Comparison of ENCODE assay signal across 30 cellular contexts in the genomic region with DNA sequence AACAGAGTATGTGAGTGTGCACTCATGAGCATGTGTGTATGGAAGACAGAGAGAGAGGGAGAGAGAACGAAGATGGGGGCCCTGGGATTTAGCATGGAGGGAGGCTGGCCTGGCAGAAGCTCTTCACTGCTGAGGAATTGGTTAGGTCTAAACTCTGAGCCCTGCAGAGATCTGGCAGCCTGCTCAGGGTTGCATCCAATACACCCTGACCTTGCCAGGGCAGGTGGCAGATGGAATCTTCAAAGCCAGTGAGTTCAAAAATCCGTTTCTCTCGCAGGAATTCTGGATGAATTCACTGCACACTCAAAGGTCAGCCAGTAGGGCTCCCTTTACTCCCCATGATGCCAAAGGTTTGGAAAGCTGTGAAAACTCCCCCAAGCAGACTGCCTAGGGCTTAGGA.
"Had no signal": no experiment of that assay in that cellular context is flagged by ENCODE, and none has a peak within 500 bp of the region (broad histone marks: within the 10 kb centered on the region; RNA-seq: fewer than 3 reads in every experiment).

No MANE protein-coding gene starts in this region.

- ATAC-seq: natural killer cell; psoas muscle; right cardiac atrium; right lobe of liver; stimulated activated memory B cell treated with anti-CD40 and anti-IgM and Interleukin-4, amounts not matched to agents 10 μg/mL and 1 μg/mL and 100 μg/mL, for 72 hours; stimulated activated naive CD8-positive, alpha-beta T cell treated with anti-CD3 and anti-CD28 coated beads, Interleukin-15, amount 100 ng/mL, for 72 hours; stimulated activated naive CD8-positive, alpha-beta T cell treated with anti-CD3 and anti-CD28 coated beads, Interleukin-15, Interleukin-2, amounts not matched to agents 100 U/mL and 50 U/mL, for 24 hours; upper lobe of right lung had no signal

- H3K36me3 ChIP-seq: neural progenitor cell, ovary, right lobe of liver, spleen, suprapubic skin, tibial artery, transverse colon, upper lobe of right lung, uterus had no signal

- DNase-seq: natural killer cell; occipital lobe; ovary; posterior cingulate gyrus; psoas muscle; right cardiac atrium; right lobe of liver; spleen; stimulated activated CD4-positive, alpha-beta T cell treated with anti-CD3 and anti-CD28 coated beads, Interleukin-12 subunit alpha, Interleukin-12 subunit beta, amount 100 ng/mL, for 4 hours; stimulated activated CD4-positive, alpha-beta T cell treated with anti-CD3 and anti-CD28 coated beads, Interleukin-1b, Interleukin-23, amount 100 ng/mL, for 48 hours; stimulated activated CD4-positive, alpha-beta T cell treated with anti-CD3 and anti-CD28 coated beads, Interleukin-4, amount 100 ng/mL, for 1 hour; stimulated activated CD4-positive, alpha-beta T cell treated with anti-CD3 and anti-CD28 coated beads, Interleukin-4, amount 100 ng/mL, for 4 hours; stimulated activated CD8-positive, alpha-beta memory T cell treated with anti-CD3 and anti-CD28 coated beads, Interleukin-4, amount 100 ng/mL, for 48 hours; stimulated activated naive CD4-positive, alpha-beta T cell; stimulated activated naive CD8-positive, alpha-beta T cell treated with anti-CD3 and anti-CD28 coated beads, Interleukin-15, amount 100 ng/mL, for 72 hours; stimulated activated naive CD8-positive, alpha-beta T cell treated with anti-CD3 and anti-CD28 coated beads, Interleukin-15, Interleukin-2, amounts not matched to agents 100 U/mL and 50 U/mL, for 24 hours; testis; tibial artery; transverse colon; upper lobe of right lung; uterus had no signal

- H3K4me3 ChIP-seq: neural progenitor cell, ovary, psoas muscle, right lobe of liver, skin epidermis, smooth muscle cell, spleen, suprapubic skin, testis, tibial artery, transverse colon, upper lobe of right lung, uterus had no signal

- H3K4me1 ChIP-seq: neural progenitor cell, parathyroid adenoma, psoas muscle, right lobe of liver, spleen, suprapubic skin, testis, tibial artery, transverse colon, upper lobe of right lung, uterus had no signal

- H3K36me3 Mint-ChIP-seq: natural killer cell, neural progenitor cell, type B pancreatic cell had no signal

- H3K4me1 Mint-ChIP-seq: natural killer cell, nephron had no signal

- H3K27me3 Mint-ChIP-seq: progenitor cell of endocrine pancreas; stimulated activated memory B cell treated with anti-CD40 and anti-IgM and Interleukin-4, amounts not matched to agents 10 μg/mL and 1 μg/mL and 100 μg/mL, for 72 hours; stimulated activated naive CD8-positive, alpha-beta T cell treated with anti-CD3 and anti-CD28 coated beads, Interleukin-15, amount 100 ng/mL, for 72 hours; type B pancreatic cell had no signal

- H3K27me3 ChIP-seq: neural progenitor cell, ovary, right lobe of liver, spleen, suprapubic skin, testis, tibial artery, transverse colon, upper lobe of right lung, uterus had no signal

- H3K4me3 Mint-ChIP-seq: natural killer cell; nephron; neural progenitor cell; stimulated activated memory B cell treated with anti-CD40 and anti-IgM and Interleukin-4, amounts not matched to agents 10 μg/mL and 1 μg/mL and 100 μg/mL, for 72 hours; stimulated activated naive CD8-positive, alpha-beta T cell treated with anti-CD3 and anti-CD28 coated beads, Interleukin-15, amount 100 ng/mL, for 72 hours; type B pancreatic cell had no signal

- H3K27ac Mint-ChIP-seq: natural killer cell; nephron; neural progenitor cell; progenitor cell of endocrine pancreas; stimulated activated memory B cell treated with anti-CD40 and anti-IgM and Interleukin-4, amounts not matched to agents 10 μg/mL and 1 μg/mL and 100 μg/mL, for 72 hours; type B pancreatic cell had no signal

- H3K27ac ChIP-seq: neural progenitor cell, ovary, parathyroid adenoma, psoas muscle, right lobe of liver, skin epidermis, spleen, suprapubic skin, testis, tibial artery, transverse colon, upper lobe of right lung, uterus had no signal

- H3K9me3 ChIP-seq: ovary, psoas muscle, right lobe of liver, spleen, suprapubic skin, testis, tibial artery, transverse colon, upper lobe of right lung, uterus had no signal
